ENCODE assay signal across 15 cellular contexts in genomic region chr3:41808152-41808551, GRCh38.
A peak's percentile ranks its signal among the peaks of the same experiment; 100 is the strongest.
DNase-seq lines count a peak whose midpoint lies in the region; TF ChIP-seq lines count a peak whose summit lies in the region.
"Had no signal": no experiment of that assay in that cellular context is flagged by ENCODE, and none has a peak within 500 bp of the region (broad histone marks: within the 10 kb centered on the region; RNA-seq: fewer than 3 reads in every experiment).

No MANE protein-coding gene starts in this region.

- no peak overlapping the region for H3K4me3 Mint-ChIP-seq in activated CD4-positive, alpha-beta T cell treated with anti-CD3 and anti-CD28 coated beads, Interleukin-2, amount 10 ng/mL, durations not matched to agents 24 days and 14 days
- no peak overlapping the region for H3K4me3 Mint-ChIP-seq in endodermal cell
- H3K4me3 Mint-ChIP-seq: CD4-positive, CD25-positive, alpha-beta regulatory T cell; natural killer cell had no signal

- intact Hi-C loops in activated CD4-positive, alpha-beta T cell treated with anti-CD3 and anti-CD28 coated beads, Interleukin-2, amount 10 ng/mL, durations not matched to agents 24 days and 14 days (cut with micrococcal nuclease), result no loop called here
- intact Hi-C loops in stomach (cut with DNase I; ENCODE audit: low total_unique reads), result no loop called here

- H3K9me3 ChIP-seq in stomach (no peaks in the 10 kb centered on the region), endodermal cell (ENCODE audit: control insufficient read depth, low read length) (no peaks in the 10 kb centered on the region)
- H3K9me3 ChIP-seq: ascending aorta had no signal

- no peak for TF ChIP-seq EP300 in stomach (IDR thresholded peaks at IDR 0.05)

- in situ Hi-C loops in astrocyte of the spinal cord (cut with HindIII; ENCODE audit: low sequenced_read_pairs), result no loop called here

- DNase-seq in BJ (ENCODE audit: low read depth) (peak; percentile 23), Kasumi-1 (lab: John Stamatoyannopoulos, UW) (peak; percentile 17 to 20), astrocyte of the spinal cord (ENCODE audit: low read depth, low spot score) (peak; percentile 68), kidney glomerular epithelial cell (lab: John Stamatoyannopoulos, UW) (peak; percentile 33), stomach (no peak), endodermal cell (no peak)
- no peak for DNase-seq in activated CD4-positive, alpha-beta T cell treated with anti-CD3 and anti-CD28 coated beads, Interleukin-2, amount 10 ng/mL, durations not matched to agents 24 days and 14 days
- DNase-seq in activated T-cell treated with anti-CD3 and anti-CD28 coated beads, Interleukin-2, amount 50 U/mL, for 1 hour, result no peak
- DNase-seq: CD4-positive, CD25-positive, alpha-beta regulatory T cell; MM.1S; natural killer cell; SHP77 treated with DMSO at 0.1 percent for 48 hours; stimulated activated CD4-positive, alpha-beta T cell treated with anti-CD3 and anti-CD28 coated beads, Interleukin-15, amount 100 ng/mL, for 24 hours; stimulated activated CD8-positive, alpha-beta memory T cell treated with anti-CD3 and anti-CD28 coated beads, Interleukin-4, amount 100 ng/mL, for 48 hours had no signal

- H3K36me3 ChIP-seq in BJ (ENCODE audit: control insufficient read depth, insufficient read depth, low read length), result no peaks in the 10 kb centered on the region
- H3K36me3 ChIP-seq in stomach, result no peaks in the 10 kb centered on the region
- H3K36me3 ChIP-seq in endodermal cell (ENCODE audit: control insufficient read depth, insufficient read depth, low read length), result no peaks in the 10 kb centered on the region
- H3K36me3 ChIP-seq: ascending aorta had no signal

- H3K4me3 ChIP-seq in BJ (ENCODE audit: low read depth, low read length) (no peak overlapping the region), astrocyte of the spinal cord (ENCODE audit: low read depth, low read length) (no peak overlapping the region), stomach (no peak overlapping the region), endodermal cell (ENCODE audit: low read length) (no peak overlapping the region)
- H3K4me3 ChIP-seq: ascending aorta had no signal

- no peak for TF ChIP-seq POLR2A in stomach (IDR thresholded peaks at IDR 0.05)

- WGBS in stomach, 5 donors, result 32 to 100% (median 98%) methylated on average over 1 of the region's 1 CpG
- WGBS in endodermal cell (ENCODE audit: insufficient coverage in 1 of 2, insufficient read length in 1 of 2), 2 experiments, result 100% methylated on average over 1 of the region's 1 CpG; no CpG with 5 or more reads in 1 of the 2 experiments

- H3K4me1 ChIP-seq in stomach (no peaks in the 10 kb centered on the region), endodermal cell (ENCODE audit: control insufficient read depth, insufficient read depth, low read length) (no peaks in the 10 kb centered on the region)
- H3K4me1 ChIP-seq: ascending aorta had no signal

- H3K27me3 ChIP-seq in BJ (ENCODE audit: control insufficient read depth, insufficient read depth, low read length), result no peaks in the 10 kb centered on the region
- no peaks in the 10 kb centered on the region for H3K27me3 ChIP-seq in stomach
- no peaks in the 10 kb centered on the region for H3K27me3 ChIP-seq in endodermal cell (ENCODE audit: control insufficient read depth, insufficient read depth, low read length, poor library complexity, severe bottlenecking)
- H3K27me3 ChIP-seq: ascending aorta had no signal

- H3K27ac ChIP-seq in stomach, result no peak overlapping the region
- H3K27ac ChIP-seq in endodermal cell (ENCODE audit: low read depth, low read length), result no peak overlapping the region
- H3K27ac ChIP-seq: ascending aorta had no signal

- H3K27ac Mint-ChIP-seq in activated CD4-positive, alpha-beta T cell treated with anti-CD3 and anti-CD28 coated beads, Interleukin-2, amount 10 ng/mL, durations not matched to agents 24 days and 14 days, result no peak overlapping the region
- no peak overlapping the region for H3K27ac Mint-ChIP-seq in endodermal cell
- H3K27ac Mint-ChIP-seq: CD4-positive, CD25-positive, alpha-beta regulatory T cell; natural killer cell had no signal

- no peak for TF ChIP-seq CTCF in BJ (IDR thresholded peaks at IDR 0.05; ENCODE audit: insufficient read depth, low read depth, low read length)
- no peak for TF ChIP-seq CTCF in astrocyte of the spinal cord (IDR thresholded peaks at IDR 0.05; ENCODE audit: low read depth, low read length)
- TF ChIP-seq CTCF in stomach (IDR thresholded peaks at IDR 0.05), result no peak
- TF ChIP-seq CTCF in endodermal cell (conservative IDR thresholded peaks at IDR 0.05), result no peak

- H3K36me3 Mint-ChIP-seq in activated CD4-positive, alpha-beta T cell treated with anti-CD3 and anti-CD28 coated beads, Interleukin-2, amount 10 ng/mL, durations not matched to agents 24 days and 14 days (ENCODE audit: low read depth), result no peaks in the 10 kb centered on the region
- H3K36me3 Mint-ChIP-seq in endodermal cell (ENCODE audit: low read depth), result no peaks in the 10 kb centered on the region

- no peaks in the 10 kb centered on the region for H3K4me1 Mint-ChIP-seq in activated CD4-positive, alpha-beta T cell treated with anti-CD3 and anti-CD28 coated beads, Interleukin-2, amount 10 ng/mL, durations not matched to agents 24 days and 14 days
- H3K4me1 Mint-ChIP-seq in endodermal cell, result peaks cover 7% of the 10 kb centered on the region
- H3K4me1 Mint-ChIP-seq: natural killer cell had no signal

- no peak overlapping the region for H3K9ac ChIP-seq in endodermal cell (ENCODE audit: extremely low read depth, low read length, poor library complexity, severe bottlenecking)

- H3K27me3 Mint-ChIP-seq in activated CD4-positive, alpha-beta T cell treated with anti-CD3 and anti-CD28 coated beads, Interleukin-2, amount 10 ng/mL, durations not matched to agents 24 days and 14 days, result no peaks in the 10 kb centered on the region
- H3K27me3 Mint-ChIP-seq in endodermal cell (ENCODE audit: insufficient read depth), result no peaks in the 10 kb centered on the region
- H3K27me3 Mint-ChIP-seq: CD4-positive, CD25-positive, alpha-beta regulatory T cell had no signal

- POLR2A ChIA-PET in BJ (lab: Charles Lee), result interaction anchor here (0.5 to 0.6 kb wide), 2 partner anchors 13 to 37 kb away, joined by 3 to 9 read pairs; no protein-coding TSS in a partner anchor

- H3K9me3 Mint-ChIP-seq in activated CD4-positive, alpha-beta T cell treated with anti-CD3 and anti-CD28 coated beads, Interleukin-2, amount 10 ng/mL, durations not matched to agents 24 days and 14 days, result no peaks in the 10 kb centered on the region
- peaks cover 1% of the 10 kb centered on the region for H3K9me3 Mint-ChIP-seq in endodermal cell
- H3K9me3 Mint-ChIP-seq: natural killer cell had no signal

- CTCF ChIA-PET in BJ (lab: Yijun Ruan, JAX), result interaction anchor here (0.8 kb wide), 1 partner anchor 217 kb away, joined by 3 read pairs; no protein-coding TSS in a partner anchor

Comparison
In these comparisons a context has a peak if more than half of its experiments do, and no peak if none do; other contexts are left out.
1. DNase-seq: peak in BJ (single experiment), Kasumi-1 (2 of 2), astrocyte of the spinal cord (single experiment) and kidney glomerular epithelial cell (single experiment); none in activated CD4-positive, alpha-beta T cell treated with anti-CD3 and anti-CD28 coated beads, Interleukin-2, amount 10 ng/mL, durations not matched to agents 24 days and 14 days (single experiment), activated T-cell treated with anti-CD3 and anti-CD28 coated beads, Interleukin-2, amount 50 U/mL, for 1 hour (single experiment), stomach (single experiment) and endodermal cell (single experiment).